ENCODE assay signal across 8 cellular contexts in genomic region chr16:30535106-30535776, GRCh38. TPM values are rescaled to one million over a fixed set of nuclear protein-coding genes. Genes with fewer than 3 reads are reported as not detected.
DNase-seq lines count a peak whose midpoint lies in the region; ATAC-seq, FAIRE-seq and TF ChIP-seq lines count a peak whose summit lies in the region.

No MANE protein-coding gene starts in this region.

- no peaks in the 10 kb centered on the region for H3K36me3 ChIP-seq in astrocyte (ENCODE audit: insufficient read depth, low read length)
- peaks cover 0 to 24% (median 17%) of the 10 kb centered on the region in 5 donors for H3K36me3 ChIP-seq in subcutaneous abdominal adipose tissue (ENCODE audit: control insufficient read depth in 5 of 5, insufficient read depth in 5 of 5, low read length in 5 of 5)

- H3K27ac Mint-ChIP-seq in astrocyte (ENCODE audit: unreplicated experiment), result peak overlapping the region; percentile 94

- H4K20me1 ChIP-seq in astrocyte (ENCODE audit: insufficient read depth, low read length), result no peaks in the 10 kb centered on the region

- H3K9ac ChIP-seq in astrocyte (ENCODE audit: low read length) (peak overlapping the region; percentile 85), subcutaneous abdominal adipose tissue (ENCODE audit: low read length in 5 of 5) (peak overlapping the region; percentile 73 to 94 (median 91))

- peaks cover 6% of the 10 kb centered on the region for H3K36me3 Mint-ChIP-seq in astrocyte (ENCODE audit: low read depth, unreplicated experiment)

- no peaks in the 10 kb centered on the region for H3K27me3 Mint-ChIP-seq in astrocyte (ENCODE audit: low read depth, unreplicated experiment)

- ATAC-seq in HG03442 (IDR thresholded peaks at IDR 0.05; ENCODE audit: unreplicated experiment) (peak; percentile 9), omental fat pad (ENCODE audit: low FRiP score) (no peak)

- TF ChIP-seq CTCF in astrocyte (IDR thresholded peaks at IDR 0.05; ENCODE audit: insufficient read depth, low read depth, low read length) (peak; percentile 2), omental fat pad (IDR thresholded peaks at IDR 0.05) (no peak)

- peak overlapping the region; percentile 95 for H2AFZ ChIP-seq in astrocyte (ENCODE audit: low read depth, low read length)

- H3K4me3 ChIP-seq in astrocyte (ENCODE audit: insufficient read depth, low read depth, low read length) (peak overlapping the region; percentile 68), subcutaneous abdominal adipose tissue (ENCODE audit: low read depth in 1 of 5, low read length in 5 of 5) (peak overlapping the region; percentile 79 to 90 (median 88))

- H3K79me2 ChIP-seq in astrocyte (ENCODE audit: insufficient read depth, low read length), result peaks cover 22% of the 10 kb centered on the region

- H3K4me1 ChIP-seq in astrocyte (ENCODE audit: insufficient read depth, low read length) (peaks cover 21% of the 10 kb centered on the region), subcutaneous abdominal adipose tissue (ENCODE audit: control insufficient read depth in 5 of 5, insufficient read depth in 5 of 5, low read length in 5 of 5) (peaks cover 2 to 30% (median 26%) of the 10 kb centered on the region in 5 donors)

- H3K27ac ChIP-seq in astrocyte (ENCODE audit: low read depth, low read length) (peak overlapping the region; percentile 67), subcutaneous abdominal adipose tissue (ENCODE audit: low read depth, low read length) (peak overlapping the region; percentile 96)

- no peaks in the 10 kb centered on the region for H3K9me3 ChIP-seq in astrocyte (ENCODE audit: insufficient read depth, low read depth, low read length)
- no peaks in the 10 kb centered on the region for H3K9me3 ChIP-seq in subcutaneous abdominal adipose tissue (ENCODE audit: control insufficient read depth in 5 of 5, low read length in 5 of 5)

- H3K27me3 ChIP-seq in astrocyte (ENCODE audit: insufficient read depth, low read length) (no peaks in the 10 kb centered on the region), subcutaneous abdominal adipose tissue (ENCODE audit: control insufficient read depth in 5 of 5, insufficient read depth in 4 of 5, low read length in 5 of 5) (no peaks in the 10 kb centered on the region)

- H3K4me2 ChIP-seq in astrocyte (ENCODE audit: low read length), result peak overlapping the region; percentile 92

- no peaks in the 10 kb centered on the region for H3K9me3 Mint-ChIP-seq in astrocyte (ENCODE audit: unreplicated experiment)

- DNase-seq in NCI-H2029 treated with DMSO at 0.1 percent for 48 hours (lab: John Stamatoyannopoulos, UW) (peak; percentile 46), NCI-H2029 (lab: John Stamatoyannopoulos, UW) (no peak), astrocyte (ENCODE audit: low read depth) (no peak), iris pigment epithelial cell (ENCODE audit: low read depth) (peak; percentile 25), omental fat pad (ENCODE audit: low spot score) (no peak), EL (no peak)

- no peak for FAIRE-seq in astrocyte (lab: Jason Lieb, UNC)

- H3K4me3 Mint-ChIP-seq in astrocyte (ENCODE audit: unreplicated experiment), result peak overlapping the region; percentile 94

- peaks cover 7% of the 10 kb centered on the region for H3K4me1 Mint-ChIP-seq in astrocyte (ENCODE audit: low read depth, unreplicated experiment)

RNA-seq across cellular contexts. Expression of gene ZNF747, which starts 0.6 kb away (rescaled TPM):
- total RNA-seq in astrocyte, result 5.2 and 6.6 TPM in 2 replicates
- total RNA-seq in omental fat pad, result 10 to 100 TPM in 2 of 4 donors, 1 to 10 TPM in 2; 7.7 to 12.1 (median 10.4) TPM

RNA-seq across cellular contexts. Expression of gene ZNF768, which starts 8.9 kb away (rescaled TPM):
- total RNA-seq in astrocyte, result 23.1 and 26.6 TPM in 2 replicates
- 10 to 100 TPM; 16.5 to 22.5 (median 18.6) TPM for total RNA-seq in omental fat pad

RNA-seq across cellular contexts. Expression of gene ZNF764, which starts 22.9 kb away (rescaled TPM):
- total RNA-seq in astrocyte (6.9 and 8.5 TPM in 2 replicates), omental fat pad (10 to 100 TPM in 2 of 4 donors, 1 to 10 TPM in 2; 4.5 to 15.9 (median 10.1) TPM)

RNA-seq across cellular contexts. Expression of gene ZNF688, which starts 36.3 kb away (rescaled TPM):
- 5.4 and 5.9 TPM in 2 replicates for total RNA-seq in astrocyte
- 10 to 100 TPM in 3 of 4 donors, 1 to 10 TPM in 1; 7.4 to 24.0 (median 13.3) TPM for total RNA-seq in omental fat pad

RNA-seq across cellular contexts. Expression of gene ZNF785, which starts 50.3 kb away (rescaled TPM):
- 9.3 and 9.7 TPM in 2 replicates for total RNA-seq in astrocyte
- 10 to 100 TPM in 1 of 4 donors, 1 to 10 TPM in 3; 4.5 to 12.1 (median 8.1) TPM for total RNA-seq in omental fat pad

Comparison
In these comparisons a context has a peak if more than half of its experiments do, and no peak if none do; other contexts are left out.
1. DNase-seq: peak in NCI-H2029 treated with DMSO at 0.1 percent for 48 hours (single experiment) and iris pigment epithelial cell (single experiment); none in NCI-H2029 (single experiment), astrocyte (single experiment), omental fat pad (single experiment) and EL (single experiment).